In genomic region chr1:217713223-217713622, GRCh38 we compare ENCODE assay signal across 1 cellular context.
TF ChIP-seq lines count a peak whose summit lies in the region.

No MANE protein-coding gene starts in this region.

TF ChIP-seq in GM23338, 12 proteins besides CTCF, POLR2A, EP300 and RAD21 (continued from another document):
- TF ChIP-seq, protein P1, sequence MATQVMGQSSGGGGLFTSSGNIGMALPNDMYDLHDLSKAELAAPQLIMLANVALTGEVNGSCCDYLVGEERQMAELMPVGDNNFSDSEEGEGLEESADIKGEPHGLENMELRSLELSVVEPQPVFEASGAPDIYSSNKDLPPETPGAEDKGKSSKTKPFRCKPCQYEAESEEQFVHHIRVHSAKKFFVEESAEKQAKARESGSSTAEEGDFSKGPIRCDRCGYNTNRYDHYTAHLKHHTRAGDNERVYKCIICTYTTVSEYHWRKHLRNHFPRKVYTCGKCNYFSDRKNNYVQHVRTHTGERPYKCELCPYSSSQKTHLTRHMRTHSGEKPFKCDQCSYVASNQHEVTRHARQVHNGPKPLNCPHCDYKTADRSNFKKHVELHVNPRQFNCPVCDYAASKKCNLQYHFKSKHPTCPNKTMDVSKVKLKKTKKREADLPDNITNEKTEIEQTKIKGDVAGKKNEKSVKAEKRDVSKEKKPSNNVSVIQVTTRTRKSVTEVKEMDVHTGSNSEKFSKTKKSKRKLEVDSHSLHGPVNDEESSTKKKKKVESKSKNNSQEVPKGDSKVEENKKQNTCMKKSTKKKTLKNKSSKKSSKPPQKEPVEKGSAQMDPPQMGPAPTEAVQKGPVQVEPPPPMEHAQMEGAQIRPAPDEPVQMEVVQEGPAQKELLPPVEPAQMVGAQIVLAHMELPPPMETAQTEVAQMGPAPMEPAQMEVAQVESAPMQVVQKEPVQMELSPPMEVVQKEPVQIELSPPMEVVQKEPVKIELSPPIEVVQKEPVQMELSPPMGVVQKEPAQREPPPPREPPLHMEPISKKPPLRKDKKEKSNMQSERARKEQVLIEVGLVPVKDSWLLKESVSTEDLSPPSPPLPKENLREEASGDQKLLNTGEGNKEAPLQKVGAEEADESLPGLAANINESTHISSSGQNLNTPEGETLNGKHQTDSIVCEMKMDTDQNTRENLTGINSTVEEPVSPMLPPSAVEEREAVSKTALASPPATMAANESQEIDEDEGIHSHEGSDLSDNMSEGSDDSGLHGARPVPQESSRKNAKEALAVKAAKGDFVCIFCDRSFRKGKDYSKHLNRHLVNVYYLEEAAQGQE (IDR thresholded peaks at IDR 0.05; ENCODE audit: unreplicated experiment) = no peak
- TF ChIP-seq EZH2 (IDR thresholded peaks at IDR 0.05; ENCODE audit: low read depth, unreplicated experiment) = no peak
- no peak for TF ChIP-seq ETS1 (IDR thresholded peaks at IDR 0.05)
- no peak for TF ChIP-seq JUNB (IDR thresholded peaks at IDR 0.05; ENCODE audit: unreplicated experiment)
- TF ChIP-seq POLR2AphosphoS5 (IDR thresholded peaks at IDR 0.05; ENCODE audit: low read depth) = no peak
TF ChIP-seq in GM23338: peak in this region for 0.
